ENCODE assay signal across 14 cellular contexts in genomic region chr14:55302770-55303472, GRCh38. TPM values are rescaled to one million over a fixed set of nuclear protein-coding genes. Genes with fewer than 3 reads are reported as not detected.
DNase-seq lines count a peak whose midpoint lies in the region; ATAC-seq and TF ChIP-seq lines count a peak whose summit lies in the region.
"Had no signal": no experiment of that assay in that cellular context is flagged by ENCODE, and none has a peak within 500 bp of the region (broad histone marks: within the 10 kb centered on the region; RNA-seq: fewer than 3 reads in every experiment).

No MANE protein-coding gene starts in this region.

- BruUV-seq in OCI-LY7 (replicated peaks; lab: Mats Ljungman, UMichigan) (TSS peak; percentile 8), Calu3 (replicated peaks; lab: Mats Ljungman, UMichigan) (no TSS peak)

- TF ChIP-seq EP300 in stomach (IDR thresholded peaks at IDR 0.05) = no peak

- H3K4me1 Mint-ChIP-seq in natural killer cell = peaks cover 64 to 76% of the 10 kb centered on the region in 2 donors
- H3K4me1 Mint-ChIP-seq in natural killer cell treated with Interleukin-12 subunit alpha and Interleukin-12 subunit beta and Interleukin-15 and Interleukin-18, amount 100 ng/mL, for 72 hours (ENCODE audit: low read depth in 2 of 2) = peaks cover 50 to 63% of the 10 kb centered on the region in 2 donors
- H3K4me1 Mint-ChIP-seq in stimulated activated naive CD8-positive, alpha-beta T cell treated with anti-CD3 and anti-CD28 coated beads, Interleukin-15, amount 100 ng/mL, for 72 hours = peaks cover 43% of the 10 kb centered on the region
- H3K4me1 Mint-ChIP-seq in Calu3 (ENCODE audit: low read depth, unreplicated experiment) = peaks cover 19% of the 10 kb centered on the region

- no peak for TF ChIP-seq POLR2A in stomach (IDR thresholded peaks at IDR 0.05)

- H3K79me2 ChIP-seq in OCI-LY7 (ENCODE audit: insufficient read depth, low read depth, low read length) = peaks cover 24% of the 10 kb centered on the region

- no peak for DNase-seq in natural killer cell
- no peak for DNase-seq in natural killer cell treated with Interleukin-12 subunit alpha and Interleukin-12 subunit beta and Interleukin-15 and Interleukin-18, amount 100 ng/mL, for 72 hours (ENCODE audit: low spot score)
- DNase-seq in OCI-LY7 (ENCODE audit: low spot score) = peak; percentile 12
- peak; percentile 16 for DNase-seq in fibroblast of the aortic adventitia (ENCODE audit: low read depth)
- DNase-seq in stimulated activated naive CD8-positive, alpha-beta T cell treated with anti-CD3 and anti-CD28 coated beads, Interleukin-15, amount 100 ng/mL, for 72 hours = no peak
- DNase-seq in stomach = no peak
- no peak for DNase-seq in Calu3
- DNase-seq: activated CD4-positive, alpha-beta T cell treated with anti-CD3 and anti-CD28 coated beads, Interleukin-2, amount 50 U/mL, for 48 hours; activated naive CD4-positive, alpha-beta T cell treated with Interleukin-2 at 50 U/mL for 16 hours; BE2C; Peyer's patch had no signal

- TF ChIP-seq CTCF in natural killer cell (IDR thresholded peaks at IDR 0.05) (no peak), OCI-LY7 (conservative IDR thresholded peaks at IDR 0.05; ENCODE audit: low read length) (no peak), fibroblast of the aortic adventitia (IDR thresholded peaks at IDR 0.05; ENCODE audit: insufficient read depth, low read length) (no peak), stomach (IDR thresholded peaks at IDR 0.05) (no peak), Calu3 (IDR thresholded peaks at IDR 0.05; ENCODE audit: unreplicated experiment) (no peak)

- no peak overlapping the region for H2AFZ ChIP-seq in OCI-LY7 (ENCODE audit: low read length)

- peaks cover 10% of the 10 kb centered on the region for H3K36me3 ChIP-seq in OCI-LY7 (ENCODE audit: insufficient read depth, low read length)
- peaks cover 2 to 8% (median 8%) of the 10 kb centered on the region in 4 donors for H3K36me3 ChIP-seq in stomach
- H3K36me3 ChIP-seq: BE2C had no signal

- H3K4me2 ChIP-seq in OCI-LY7 (ENCODE audit: low read length) = peak overlapping the region; percentile 40
- H3K4me2 ChIP-seq: KMS-11 had no signal

- POLR2A ChIA-PET in OCI-LY7 (lab: Charles Lee) = interaction anchor here (1.0 to 1.9 kb wide), 4 partner anchors 12 to 30 kb away, joined by 4 to 5 read pairs (median 4); no protein-coding TSS in a partner anchor

- WGBS in stomach, 5 donors = 82 to 88% (median 85%) methylated on average over 3 of the region's 3 CpGs

- H3K27ac ChIP-seq in OCI-LY7 (ENCODE audit: low read depth, low read length, poor library complexity, severe bottlenecking) (peak overlapping the region; percentile 21), stomach (peak overlapping the region in 1 of 5 donors; percentile 11)
- H3K27ac ChIP-seq: KMS-11, Peyer's patch had no signal

- ATAC-seq in natural killer cell (no peak), GM18868 (IDR thresholded peaks at IDR 0.05; ENCODE audit: unreplicated experiment) (no peak)
- ATAC-seq in natural killer cell treated with Interleukin-12 subunit alpha and Interleukin-12 subunit beta and Interleukin-15 and Interleukin-18, amount 100 ng/mL, for 72 hours = no peak
- ATAC-seq in stimulated activated naive CD8-positive, alpha-beta T cell treated with anti-CD3 and anti-CD28 coated beads, Interleukin-15, amount 100 ng/mL, for 72 hours = no peak
- ATAC-seq: left lobe of liver had no signal

- CTCF ChIA-PET in OCI-LY7 (lab: Charles Lee; ENCODE audit: unreplicated experiment) (interaction anchor here (1.3 kb wide), 1 partner anchor 19 kb away, joined by 3 read pairs; no protein-coding TSS in a partner anchor), Calu3 (lab: Charles Lee) (no interaction called here)

- H3K9me3 Mint-ChIP-seq in natural killer cell (no peaks in the 10 kb centered on the region), Calu3 (ENCODE audit: low read depth, unreplicated experiment) (no peaks in the 10 kb centered on the region)
- H3K9me3 Mint-ChIP-seq in natural killer cell treated with Interleukin-12 subunit alpha and Interleukin-12 subunit beta and Interleukin-15 and Interleukin-18, amount 100 ng/mL, for 72 hours = no peaks in the 10 kb centered on the region
- H3K9me3 Mint-ChIP-seq in stimulated activated naive CD8-positive, alpha-beta T cell treated with anti-CD3 and anti-CD28 coated beads, Interleukin-15, amount 100 ng/mL, for 72 hours = no peaks in the 10 kb centered on the region

- H3K27me3 Mint-ChIP-seq in natural killer cell (ENCODE audit: low read depth in 2 of 2) (no peaks in the 10 kb centered on the region), Calu3 (ENCODE audit: unreplicated experiment) (no peaks in the 10 kb centered on the region)
- H3K27me3 Mint-ChIP-seq in natural killer cell treated with Interleukin-12 subunit alpha and Interleukin-12 subunit beta and Interleukin-15 and Interleukin-18, amount 100 ng/mL, for 72 hours = no peaks in the 10 kb centered on the region
- no peaks in the 10 kb centered on the region for H3K27me3 Mint-ChIP-seq in stimulated activated naive CD8-positive, alpha-beta T cell treated with anti-CD3 and anti-CD28 coated beads, Interleukin-15, amount 100 ng/mL, for 72 hours

- H4K20me1 ChIP-seq in OCI-LY7 (ENCODE audit: insufficient read depth, low read length) = peaks cover 3% of the 10 kb centered on the region; the same call in 1 of the 2 replicates

- H3K27ac Mint-ChIP-seq in natural killer cell = peak overlapping the region; percentile 73 to 77
- H3K27ac Mint-ChIP-seq in natural killer cell treated with Interleukin-12 subunit alpha and Interleukin-12 subunit beta and Interleukin-15 and Interleukin-18, amount 100 ng/mL, for 72 hours = peak overlapping the region in 1 of 2 donors; percentile 14
- H3K27ac Mint-ChIP-seq in stimulated activated naive CD8-positive, alpha-beta T cell treated with anti-CD3 and anti-CD28 coated beads, Interleukin-15, amount 100 ng/mL, for 72 hours = peak overlapping the region; percentile 44 to 56
- H3K27ac Mint-ChIP-seq in Calu3 (ENCODE audit: unreplicated experiment) = no peak overlapping the region

- H3K9me2 ChIP-seq in OCI-LY7 (ENCODE audit: insufficient read depth, low read length) = no peaks in the 10 kb centered on the region

- no peaks in the 10 kb centered on the region for H3K9me3 ChIP-seq in OCI-LY7 (ENCODE audit: low read length)
- no peaks in the 10 kb centered on the region for H3K9me3 ChIP-seq in stomach
- H3K9me3 ChIP-seq: BE2C, Peyer's patch had no signal

- intact Hi-C loops in natural killer cell (cut with micrococcal nuclease) (loop anchor here (5.0 kb wide), 1 partner anchor 34 kb away; no protein-coding TSS in a partner anchor), OCI-LY7 (cut with micrococcal nuclease; ENCODE audit: unreplicated experiment) (loop anchor here (1.0 kb wide), 1 partner anchor 32 kb away; the partner anchor contains the start of gene FBXO34), stomach (cut with DNase I; ENCODE audit: low total_unique reads) (no loop called here), Calu3 (cut with micrococcal nuclease; ENCODE audit: unreplicated experiment) (loop anchor here (5.0 kb wide), 1 partner anchor 49 kb away; no protein-coding TSS in a partner anchor)

- H3K4me3 Mint-ChIP-seq in natural killer cell = no peak overlapping the region
- no peak overlapping the region for H3K4me3 Mint-ChIP-seq in natural killer cell treated with Interleukin-12 subunit alpha and Interleukin-12 subunit beta and Interleukin-15 and Interleukin-18, amount 100 ng/mL, for 72 hours
- peak overlapping the region in 1 of 2 donors; percentile 4 for H3K4me3 Mint-ChIP-seq in stimulated activated naive CD8-positive, alpha-beta T cell treated with anti-CD3 and anti-CD28 coated beads, Interleukin-15, amount 100 ng/mL, for 72 hours
- no peak overlapping the region for H3K4me3 Mint-ChIP-seq in Calu3 (ENCODE audit: low read depth, unreplicated experiment)

- peaks cover 7% of the 10 kb centered on the region for H3K36me3 Mint-ChIP-seq in natural killer cell
- peaks cover 6% of the 10 kb centered on the region for H3K36me3 Mint-ChIP-seq in natural killer cell treated with Interleukin-12 subunit alpha and Interleukin-12 subunit beta and Interleukin-15 and Interleukin-18, amount 100 ng/mL, for 72 hours
- peaks cover 12% of the 10 kb centered on the region for H3K36me3 Mint-ChIP-seq in Calu3 (ENCODE audit: insufficient read depth, unreplicated experiment)

- H3K4me1 ChIP-seq in OCI-LY7 (ENCODE audit: insufficient read depth, low read length, poor library complexity, severe bottlenecking) (peaks cover 27% of the 10 kb centered on the region), stomach (peaks cover 21 to 91% (median 49%) of the 10 kb centered on the region in 4 donors)

- H3K27me3 ChIP-seq in stomach = no peaks in the 10 kb centered on the region
- H3K27me3 ChIP-seq: BE2C, Peyer's patch had no signal

- no peak overlapping the region for H3K4me3 ChIP-seq in OCI-LY7 (ENCODE audit: low read depth, low read length, poor library complexity, severe bottlenecking)
- no peak overlapping the region for H3K4me3 ChIP-seq in fibroblast of the aortic adventitia (ENCODE audit: low read depth, low read length)
- no peak overlapping the region for H3K4me3 ChIP-seq in stomach
- H3K4me3 ChIP-seq: Peyer's patch had no signal

RNA-seq across cellular contexts. Expression of gene FBXO34, which starts 31.7 kb away (rescaled TPM):
- total RNA-seq in natural killer cell (10 to 100 TPM; 34.7 to 39.3 (median 36.6) TPM), OCI-LY7 (2022) (28.8 and 30.9 TPM in 2 replicates), fibroblast of the aortic adventitia (ENCODE audit: low replicate concordance) (19.7 and 26.5 TPM in 2 replicates), stomach (10 to 100 TPM; 18.7 to 55.0 (median 45.3) TPM), Calu3 (2022) (30.0 and 34.5 TPM in 2 replicates)
- total RNA-seq in natural killer cell treated with Interleukin-12 subunit alpha and Interleukin-12 subunit beta and Interleukin-15 and Interleukin-18, amount 100 ng/mL, for 72 hours = 10 to 100 TPM; 18.7 to 26.1 TPM
- total RNA-seq in OCI-LY7 (2014; rRNA removed; shearing (Covaris generic)) = 26.3 and 28.3 TPM in 2 replicates
- 10 to 100 TPM in 1 of 3 donors, 1 to 10 TPM in 2; 6.7 to 13.0 (median 9.5) TPM for polyA plus RNA-seq in stomach

Comparison
In these comparisons a context has a peak if more than half of its experiments do, and no peak if none do; other contexts are left out.
1. DNase-seq: peak in OCI-LY7 (single experiment) and fibroblast of the aortic adventitia (single experiment); none in natural killer cell (single experiment), natural killer cell treated with Interleukin-12 subunit alpha and Interleukin-12 subunit beta and Interleukin-15 and Interleukin-18, amount 100 ng/mL, for 72 hours (single experiment), stimulated activated naive CD8-positive, alpha-beta T cell treated with anti-CD3 and anti-CD28 coated beads, Interleukin-15, amount 100 ng/mL, for 72 hours (0 of 2), stomach (single experiment) and Calu3 (single experiment).